1 cellular context compared by ENCODE assay signal in genomic region chr7:36363515-36363914, GRCh38.
TF ChIP-seq lines count a peak whose summit lies in the region.

No MANE protein-coding gene starts in this region.

TF ChIP-seq in HepG2, 621 proteins besides CTCF, POLR2A, EP300 and RAD21 (continued from another document):
- TF ChIP-seq, protein P1, sequence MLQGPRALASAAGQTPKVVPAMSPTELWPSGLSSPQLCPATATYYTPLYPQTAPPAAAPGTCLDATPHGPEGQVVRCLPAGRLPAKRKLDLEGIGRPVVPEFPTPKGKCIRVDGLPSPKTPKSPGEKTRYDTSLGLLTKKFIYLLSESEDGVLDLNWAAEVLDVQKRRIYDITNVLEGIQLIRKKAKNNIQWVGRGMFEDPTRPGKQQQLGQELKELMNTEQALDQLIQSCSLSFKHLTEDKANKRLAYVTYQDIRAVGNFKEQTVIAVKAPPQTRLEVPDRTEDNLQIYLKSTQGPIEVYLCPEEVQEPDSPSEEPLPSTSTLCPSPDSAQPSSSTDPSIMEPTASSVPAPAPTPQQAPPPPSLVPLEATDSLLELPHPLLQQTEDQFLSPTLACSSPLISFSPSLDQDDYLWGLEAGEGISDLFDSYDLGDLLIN (CRISPR knock-in tag; IDR thresholded peaks at IDR 0.05; ENCODE audit: borderline replicate concordance): no peak
- TF ChIP-seq ZGPAT (CRISPR knock-in tag; IDR thresholded peaks at IDR 0.05): no peak
- TF ChIP-seq ZNF329 (CRISPR knock-in tag; IDR thresholded peaks at IDR 0.05; ENCODE audit: low read depth): no peak
- no peak for TF ChIP-seq ZNF343 (CRISPR knock-in tag; IDR thresholded peaks at IDR 0.05)
- TF ChIP-seq GABPB1 (CRISPR knock-in tag; IDR thresholded peaks at IDR 0.05): no peak
- TF ChIP-seq ZNF18 (CRISPR knock-in tag; IDR thresholded peaks at IDR 0.05; ENCODE audit: insufficient replicate concordance): no peak
- no peak for TF ChIP-seq NFAT5 (CRISPR knock-in tag; IDR thresholded peaks at IDR 0.05)
- no peak for TF ChIP-seq CREB3 (CRISPR knock-in tag; IDR thresholded peaks at IDR 0.05)
- peak; percentile 76 for TF ChIP-seq ZNF629 (CRISPR knock-in tag; conservative IDR thresholded peaks at IDR 0.05)
